ENCODE assay signal across 2 cellular contexts in the genomic region with DNA sequence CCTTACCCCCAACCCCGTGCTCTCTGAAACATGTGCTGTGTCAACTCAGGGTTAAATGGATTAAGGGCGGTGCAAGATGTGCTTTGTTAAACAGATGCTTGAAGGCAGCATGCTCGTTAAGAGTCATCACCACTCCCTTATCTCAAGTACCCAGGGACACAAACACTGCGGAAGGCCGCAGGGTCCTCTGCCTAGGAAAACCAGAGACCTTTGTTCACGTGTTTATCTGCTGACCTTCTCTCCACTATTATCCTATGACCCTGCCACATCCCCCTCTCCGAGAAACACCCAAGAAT.
A peak's percentile ranks its signal among the peaks of the same experiment; 100 is the strongest.
TF ChIP-seq lines count a peak whose summit lies in the region.
"Not testable (repeated sequence)": the region's sequence is repeated elsewhere in the genome, so short reads cannot be mapped to it uniquely, and the experiment has no call there.

No MANE protein-coding gene starts in this region.

TF ChIP-seq in K562, 482 proteins besides CTCF, POLR2A, EP300 and RAD21 (continues in another document):
- 0 out of 2 replicates have a peak, but pooled peaks have one; percentile 0 for TF ChIP-seq DMBX1 (CRISPR knock-in tag; IDR thresholded peaks at IDR 0.05; ENCODE audit: borderline replicate concordance)
- 0 out of 2 replicates have a peak, but pooled peaks have one; percentile 0 for TF ChIP-seq ZNF311 (CRISPR knock-in tag; IDR thresholded peaks at IDR 0.05)
- TF ChIP-seq, protein P1, sequence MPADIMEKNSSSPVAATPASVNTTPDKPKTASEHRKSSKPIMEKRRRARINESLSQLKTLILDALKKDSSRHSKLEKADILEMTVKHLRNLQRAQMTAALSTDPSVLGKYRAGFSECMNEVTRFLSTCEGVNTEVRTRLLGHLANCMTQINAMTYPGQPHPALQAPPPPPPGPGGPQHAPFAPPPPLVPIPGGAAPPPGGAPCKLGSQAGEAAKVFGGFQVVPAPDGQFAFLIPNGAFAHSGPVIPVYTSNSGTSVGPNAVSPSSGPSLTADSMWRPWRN (IDR thresholded peaks at IDR 0.05; ENCODE audit: low read depth) = peak; percentile 41; the same call in 1 of the 2 replicates
- TF ChIP-seq L3MBTL2 (IDR thresholded peaks at IDR 0.05) = peak; percentile 73
- TF ChIP-seq, protein P2, sequence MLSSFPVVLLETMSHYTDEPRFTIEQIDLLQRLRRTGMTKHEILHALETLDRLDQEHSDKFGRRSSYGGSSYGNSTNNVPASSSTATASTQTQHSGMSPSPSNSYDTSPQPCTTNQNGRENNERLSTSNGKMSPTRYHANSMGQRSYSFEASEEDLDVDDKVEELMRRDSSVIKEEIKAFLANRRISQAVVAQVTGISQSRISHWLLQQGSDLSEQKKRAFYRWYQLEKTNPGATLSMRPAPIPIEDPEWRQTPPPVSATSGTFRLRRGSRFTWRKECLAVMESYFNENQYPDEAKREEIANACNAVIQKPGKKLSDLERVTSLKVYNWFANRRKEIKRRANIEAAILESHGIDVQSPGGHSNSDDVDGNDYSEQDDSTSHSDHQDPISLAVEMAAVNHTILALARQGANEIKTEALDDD (IDR thresholded peaks at IDR 0.05) = peak; percentile 60; the same call in 1 of the 2 replicates
- TF ChIP-seq KDM1A (IDR thresholded peaks at IDR 0.05) = peak; percentile 83 to 85
- peak; percentile 75; a peak in 3 of 4 replicates for TF ChIP-seq TRIM24 (IDR thresholded peaks at IDR 0.05)
- TF ChIP-seq NCOR1 (IDR thresholded peaks at IDR 0.05) = peak; percentile 82
- peak; percentile 94 for TF ChIP-seq CBFA2T3 (IDR thresholded peaks at IDR 0.05)
- peak; percentile 35 to 79; a peak in 3 of 4 replicates for TF ChIP-seq MNT (conservative IDR thresholded peaks at IDR 0.05)
- 0 out of 2 replicates have a peak, but pooled peaks have one; percentile 34 for TF ChIP-seq EP400 (IDR thresholded peaks at IDR 0.05)
- 0 out of 2 replicates have a peak, but pooled peaks have one; percentile 28 for TF ChIP-seq ZNF175 (CRISPR knock-in tag; IDR thresholded peaks at IDR 0.05; ENCODE audit: low read depth)
- TF ChIP-seq NR2C1 (IDR thresholded peaks at IDR 0.05) = peak; percentile 54; the same call in 1 of the 2 replicates
- TF ChIP-seq NR2C1 (tag; IDR thresholded peaks at IDR 0.05) = 0 out of 2 replicates have a peak, but pooled peaks have one; percentile 43
- 0 out of 4 replicates have a peak, but pooled peaks of 1 of the 2 experiments have one; percentile 35 for TF ChIP-seq HDAC1 (IDR thresholded peaks at IDR 0.05)
- 0 out of 2 replicates have a peak, but pooled peaks have one; percentile 62 for TF ChIP-seq CXXC5 (CRISPR knock-in tag; IDR thresholded peaks at IDR 0.05)
- TF ChIP-seq FOXM1 (IDR thresholded peaks at IDR 0.05; ENCODE audit: low read depth) = peak; percentile 39; the same call in 1 of the 2 replicates
- not testable (repeated sequence) for TF ChIP-seq FOXM1 (CRISPR knock-in tag; IDR thresholded peaks at IDR 0.05; ENCODE audit: low read depth); NR2C2 (CRISPR knock-in tag; IDR thresholded peaks at IDR 0.05)
- 0 out of 2 replicates have a peak, but pooled peaks have one; percentile 16 for TF ChIP-seq NR2C2 (tag; IDR thresholded peaks at IDR 0.05)
- peak; percentile 57; the same call in 1 of the 2 replicates for TF ChIP-seq MTA2 (IDR thresholded peaks at IDR 0.05; ENCODE audit: low read depth)
- peak; percentile 86 for TF ChIP-seq ARID1B (IDR thresholded peaks at IDR 0.05)
- peak; percentile 52; the same call in 1 of the 2 replicates for TF ChIP-seq SMARCA4 (IDR thresholded peaks at IDR 0.05)
- TF ChIP-seq CTBP1 (IDR thresholded peaks at IDR 0.05; ENCODE audit: borderline replicate concordance) = peak; percentile 47; the same call in 1 of the 2 replicates
- peak; percentile 72 for TF ChIP-seq DPF2 (IDR thresholded peaks at IDR 0.05)
- peak; percentile 63; the same call in 1 of the 2 replicates for TF ChIP-seq SMARCE1 (IDR thresholded peaks at IDR 0.05)
- TF ChIP-seq HDAC3 (IDR thresholded peaks at IDR 0.05; ENCODE audit: borderline replicate concordance, partially characterized antibody) = peak; percentile 23
- TF ChIP-seq CBFA2T2 (conservative IDR thresholded peaks at IDR 0.05) = peak; percentile 91
- peak; percentile 90 for TF ChIP-seq SOX6 (IDR thresholded peaks at IDR 0.05)
- TF ChIP-seq NFIC (IDR thresholded peaks at IDR 0.05) = peak; percentile 74
- 0 out of 2 replicates have a peak, but pooled peaks have one; percentile 2 for TF ChIP-seq ZBTB17 (CRISPR knock-in tag; IDR thresholded peaks at IDR 0.05)
- peak; percentile 87 for TF ChIP-seq TAL1 (IDR thresholded peaks at IDR 0.05)
- TF ChIP-seq CC2D1A (IDR thresholded peaks at IDR 0.05) = peak; percentile 29; the same call in 1 of the 2 replicates

TF ChIP-seq in HepG2, 621 proteins besides CTCF, POLR2A, EP300 and RAD21:
- not testable (repeated sequence) for TF ChIP-seq FOXP1, SOX6, SOX13 (IDR thresholded peaks at IDR 0.05)
- TF ChIP-seq FOXP1 (CRISPR knock-in tag; IDR thresholded peaks at IDR 0.05) (0 out of 2 replicates have a peak, but pooled peaks have one; percentile 26), NCOA2 (CRISPR knock-in tag; IDR thresholded peaks at IDR 0.05) (peak; percentile 33; the same call in 1 of the 2 replicates), SOX6 (CRISPR knock-in tag; IDR thresholded peaks at IDR 0.05) (peak; percentile 15; the same call in 1 of the 2 replicates), SP5 (CRISPR knock-in tag; IDR thresholded peaks at IDR 0.05; ENCODE audit: borderline replicate concordance, low read depth) (peak; percentile 39; the same call in 1 of the 2 replicates), GATAD2A (CRISPR knock-in tag; IDR thresholded peaks at IDR 0.05) (peak; percentile 52; the same call in 1 of the 2 replicates), BCL6 (CRISPR knock-in tag; IDR thresholded peaks at IDR 0.05) (peak; percentile 86), FOXA3 (CRISPR knock-in tag; IDR thresholded peaks at IDR 0.05) (0 out of 2 replicates have a peak, but pooled peaks have one; percentile 29), SOX5 (CRISPR knock-in tag; IDR thresholded peaks at IDR 0.05; ENCODE audit: borderline replicate concordance) (peak; percentile 26; the same call in 1 of the 2 replicates), FOXP4 (CRISPR knock-in tag; IDR thresholded peaks at IDR 0.05) (peak; percentile 40; the same call in 1 of the 2 replicates), SOX13 (CRISPR knock-in tag; conservative IDR thresholded peaks at IDR 0.05 in 1 of 2, IDR thresholded peaks at IDR 0.05 in 1 of 2) (peak in 1 of 2 experiments; percentile 70; a peak in 2 of 4 replicates), RARA (CRISPR knock-in tag; IDR thresholded peaks at IDR 0.05) (peak; percentile 35), ZGPAT (CRISPR knock-in tag; IDR thresholded peaks at IDR 0.05) (peak; percentile 32; the same call in 1 of the 2 replicates), ZNF652 (CRISPR knock-in tag; IDR thresholded peaks at IDR 0.05; ENCODE audit: borderline replicate concordance, low read depth) (peak; percentile 60; the same call in 1 of the 2 replicates)
- TF ChIP-seq, protein P3, sequence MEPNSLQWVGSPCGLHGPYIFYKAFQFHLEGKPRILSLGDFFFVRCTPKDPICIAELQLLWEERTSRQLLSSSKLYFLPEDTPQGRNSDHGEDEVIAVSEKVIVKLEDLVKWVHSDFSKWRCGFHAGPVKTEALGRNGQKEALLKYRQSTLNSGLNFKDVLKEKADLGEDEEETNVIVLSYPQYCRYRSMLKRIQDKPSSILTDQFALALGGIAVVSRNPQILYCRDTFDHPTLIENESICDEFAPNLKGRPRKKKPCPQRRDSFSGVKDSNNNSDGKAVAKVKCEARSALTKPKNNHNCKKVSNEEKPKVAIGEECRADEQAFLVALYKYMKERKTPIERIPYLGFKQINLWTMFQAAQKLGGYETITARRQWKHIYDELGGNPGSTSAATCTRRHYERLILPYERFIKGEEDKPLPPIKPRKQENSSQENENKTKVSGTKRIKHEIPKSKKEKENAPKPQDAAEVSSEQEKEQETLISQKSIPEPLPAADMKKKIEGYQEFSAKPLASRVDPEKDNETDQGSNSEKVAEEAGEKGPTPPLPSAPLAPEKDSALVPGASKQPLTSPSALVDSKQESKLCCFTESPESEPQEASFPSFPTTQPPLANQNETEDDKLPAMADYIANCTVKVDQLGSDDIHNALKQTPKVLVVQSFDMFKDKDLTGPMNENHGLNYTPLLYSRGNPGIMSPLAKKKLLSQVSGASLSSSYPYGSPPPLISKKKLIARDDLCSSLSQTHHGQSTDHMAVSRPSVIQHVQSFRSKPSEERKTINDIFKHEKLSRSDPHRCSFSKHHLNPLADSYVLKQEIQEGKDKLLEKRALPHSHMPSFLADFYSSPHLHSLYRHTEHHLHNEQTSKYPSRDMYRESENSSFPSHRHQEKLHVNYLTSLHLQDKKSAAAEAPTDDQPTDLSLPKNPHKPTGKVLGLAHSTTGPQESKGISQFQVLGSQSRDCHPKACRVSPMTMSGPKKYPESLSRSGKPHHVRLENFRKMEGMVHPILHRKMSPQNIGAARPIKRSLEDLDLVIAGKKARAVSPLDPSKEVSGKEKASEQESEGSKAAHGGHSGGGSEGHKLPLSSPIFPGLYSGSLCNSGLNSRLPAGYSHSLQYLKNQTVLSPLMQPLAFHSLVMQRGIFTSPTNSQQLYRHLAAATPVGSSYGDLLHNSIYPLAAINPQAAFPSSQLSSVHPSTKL (CRISPR knock-in tag; IDR thresholded peaks at IDR 0.05) = peak; percentile 50; the same call in 1 of the 2 replicates
